ENCODE assay signal across 29 cellular contexts in genomic region chr20:25738198-25738597, GRCh38. TPM values are rescaled to one million over a fixed set of nuclear protein-coding genes. Genes with fewer than 3 reads are reported as not detected.
DNase-seq lines count a peak whose midpoint lies in the region; ATAC-seq, FAIRE-seq and TF ChIP-seq lines count a peak whose summit lies in the region.
"Had no signal": no experiment of that assay in that cellular context is flagged by ENCODE, and none has a peak within 500 bp of the region (broad histone marks: within the 10 kb centered on the region; RNA-seq: fewer than 3 reads in every experiment).

No MANE protein-coding gene starts in this region.

- DNase-seq in A549 (ENCODE audit: low read depth in 1 of 2, low spot score in 1 of 2) (no peak), HCEC 1CT (peak; percentile 80), astrocyte (ENCODE audit: low read depth) (peak; percentile 13), foreskin fibroblast (peak; percentile 62 to 76), HT-29 (ENCODE audit: low spot score) (no peak), hepatic stellate cell (ENCODE audit: low spot score) (no peak), Peyer's patch (no peak)
- DNase-seq: activated CD8-positive, alpha-beta memory T cell treated with anti-CD3 and anti-CD28 coated beads for 24 hours; activated naive CD4-positive, alpha-beta T cell treated with anti-CD3 and anti-CD28 coated beads for 36 hours; activated T-cell treated with anti-CD3 and anti-CD28 coated beads, Interleukin-2, amount 50 U/mL, for 4 hours; anterior cingulate cortex; C1 segment of cervical spinal cord; cerebellar nuclear complex; effector CD8-positive, alpha-beta T cell; esophagus squamous epithelium; GF-D8; hippocampal formation; kidney; mesenchymal stem cell; naive thymus-derived CD4-positive, alpha-beta T cell; NCI-H524 treated with DMSO at 0.1 percent for 48 hours; Right ventricle myocardium superior; sigmoid colon; uterus had no signal

- no peaks in the 10 kb centered on the region for H3K27me3 Mint-ChIP-seq in astrocyte (ENCODE audit: low read depth, unreplicated experiment)
- H3K27me3 Mint-ChIP-seq: naive thymus-derived CD4-positive, alpha-beta T cell had no signal

- CTCF ChIA-PET in A549 (lab: Yijun Ruan, JAX): no interaction called here

- H3K27ac ChIP-seq in A549: no peak overlapping the region
- no peak overlapping the region for H3K27ac ChIP-seq in astrocyte (ENCODE audit: low read depth, low read length)
- H3K27ac ChIP-seq in Peyer's patch: no peak overlapping the region
- H3K27ac ChIP-seq: esophagus squamous epithelium, sigmoid colon, suprapubic skin, uterus had no signal

- H3K4me1 ChIP-seq in A549 (no peaks in the 10 kb centered on the region), astrocyte (ENCODE audit: insufficient read depth, low read length) (no peaks in the 10 kb centered on the region), Peyer's patch (no peaks in the 10 kb centered on the region)
- H3K4me1 ChIP-seq: esophagus squamous epithelium, sigmoid colon, suprapubic skin, uterus had no signal

- H3K4me1 Mint-ChIP-seq in astrocyte (ENCODE audit: low read depth, unreplicated experiment): peaks cover 5% of the 10 kb centered on the region
- H3K4me1 Mint-ChIP-seq: GM23338 had no signal

- no peaks in the 10 kb centered on the region for H3K27me3 ChIP-seq in astrocyte (ENCODE audit: insufficient read depth, low read length)
- no peaks in the 10 kb centered on the region for H3K27me3 ChIP-seq in Peyer's patch
- H3K27me3 ChIP-seq: esophagus squamous epithelium, sigmoid colon, suprapubic skin, uterus had no signal

- no peaks in the 10 kb centered on the region for H3K36me3 ChIP-seq in astrocyte (ENCODE audit: insufficient read depth, low read length)
- H3K36me3 ChIP-seq in Peyer's patch: no peaks in the 10 kb centered on the region
- H3K36me3 ChIP-seq: esophagus squamous epithelium, sigmoid colon, suprapubic skin, uterus had no signal

- no peak overlapping the region for H3K27ac Mint-ChIP-seq in astrocyte (ENCODE audit: unreplicated experiment)
- H3K27ac Mint-ChIP-seq: activated naive CD4-positive, alpha-beta T cell treated with anti-CD3 and anti-CD28 coated beads for 36 hours; GM23338 had no signal

- no peaks in the 10 kb centered on the region for H4K20me1 ChIP-seq in astrocyte (ENCODE audit: insufficient read depth, low read length)

- no peak for TF ChIP-seq CTCF in A549 (IDR thresholded peaks at IDR 0.05)
- no peak for TF ChIP-seq CTCF in astrocyte (IDR thresholded peaks at IDR 0.05; ENCODE audit: insufficient read depth, low read depth, low read length)
- TF ChIP-seq CTCF in foreskin fibroblast (IDR thresholded peaks at IDR 0.05; ENCODE audit: low read depth, low read length): no peak
- TF ChIP-seq CTCF in Peyer's patch (IDR thresholded peaks at IDR 0.05): no peak

- H3K36me3 Mint-ChIP-seq in astrocyte (ENCODE audit: low read depth, unreplicated experiment): peaks cover 5% of the 10 kb centered on the region

- no peak overlapping the region for H3K9ac ChIP-seq in astrocyte (ENCODE audit: low read length)

- H3K9me3 Mint-ChIP-seq in astrocyte (ENCODE audit: unreplicated experiment): no peaks in the 10 kb centered on the region
- H3K9me3 Mint-ChIP-seq: activated naive CD4-positive, alpha-beta T cell treated with anti-CD3 and anti-CD28 coated beads for 36 hours; activated T-cell treated with anti-CD3 and anti-CD28 coated beads, Interleukin-2, amount 50 U/mL, for 4 hours; GM23338 had no signal

- FAIRE-seq in A549 (lab: Jason Lieb, UNC) (no peak), astrocyte (lab: Jason Lieb, UNC) (no peak)
- FAIRE-seq: GM12891 had no signal

- no peak for TF ChIP-seq POLR2A in A549 (IDR thresholded peaks at IDR 0.05; ENCODE audit: low read length)
- no peak for TF ChIP-seq POLR2A in Peyer's patch (IDR thresholded peaks at IDR 0.05)

- TF ChIP-seq RAD21 in A549 (conservative IDR thresholded peaks at IDR 0.05 in 1 of 2, IDR thresholded peaks at IDR 0.05 in 1 of 2): no peak

- H3K4me3 ChIP-seq in A549 (no peak overlapping the region), astrocyte (ENCODE audit: insufficient read depth, low read depth, low read length) (no peak overlapping the region), foreskin fibroblast (ENCODE audit: low read depth in 1 of 2, low read length in 2 of 2) (no peak overlapping the region), Peyer's patch (no peak overlapping the region)
- H3K4me3 ChIP-seq: esophagus squamous epithelium, GM23338, sigmoid colon, suprapubic skin, uterus had no signal

- H3K4me3 Mint-ChIP-seq in astrocyte (ENCODE audit: unreplicated experiment): no peak overlapping the region
- H3K4me3 Mint-ChIP-seq: activated naive CD4-positive, alpha-beta T cell treated with anti-CD3 and anti-CD28 coated beads for 36 hours; activated T-cell treated with anti-CD3 and anti-CD28 coated beads, Interleukin-2, amount 50 U/mL, for 4 hours; GM23338; naive thymus-derived CD4-positive, alpha-beta T cell had no signal

- POLR2A ChIA-PET in A549 (lab: Yijun Ruan, JAX): no interaction called here

- TF ChIP-seq EP300 in A549 (IDR thresholded peaks at IDR 0.05): no peak

- H3K4me2 ChIP-seq in A549 (no peak overlapping the region), astrocyte (ENCODE audit: low read length) (no peak overlapping the region)
- H3K4me2 ChIP-seq: GM23338 had no signal

- ATAC-seq in A549 (no peak), GM18511 (IDR thresholded peaks at IDR 0.05; ENCODE audit: unreplicated experiment) (no peak)
- ATAC-seq: activated CD4-positive, CD25-positive, alpha-beta regulatory T cell treated with anti-CD3 and anti-CD28 coated beads, Interleukin-2, amount 50 U/mL, for 24 hours; activated T-cell treated with anti-CD3 and anti-CD28 coated beads, Interleukin-2, amount 50 U/mL, for 4 hours; GM23338; naive thymus-derived CD4-positive, alpha-beta T cell had no signal

- H3K79me2 ChIP-seq in astrocyte (ENCODE audit: insufficient read depth, low read length): no peaks in the 10 kb centered on the region

- H2AFZ ChIP-seq in astrocyte (ENCODE audit: low read depth, low read length): no peak overlapping the region
- H2AFZ ChIP-seq: GM23338 had no signal

- 89% methylated on average over 2 of the region's 2 CpGs for WGBS in A549 (ENCODE audit: missing lambda C conversion rate)

- no peaks in the 10 kb centered on the region for H3K9me3 ChIP-seq in A549
- H3K9me3 ChIP-seq in astrocyte (ENCODE audit: insufficient read depth, low read depth, low read length): no peaks in the 10 kb centered on the region
- H3K9me3 ChIP-seq in Peyer's patch: no peaks in the 10 kb centered on the region
- H3K9me3 ChIP-seq: esophagus squamous epithelium, sigmoid colon, suprapubic skin, uterus had no signal

TF ChIP-seq in A549, 52 proteins besides CTCF, POLR2A, EP300 and RAD21:
- TF ChIP-seq MAFK (IDR thresholded peaks at IDR 0.05; ENCODE audit: partially characterized antibody): peak; percentile 61
- no peak for TF ChIP-seq ATOH8 (CRISPR knock-in tag; IDR thresholded peaks at IDR 0.05; ENCODE audit: low read depth)
- TF ChIP-seq PHF8 (IDR thresholded peaks at IDR 0.05; ENCODE audit: borderline replicate concordance, low read depth): no peak
- TF ChIP-seq CHD4 (IDR thresholded peaks at IDR 0.05; ENCODE audit: borderline replicate concordance): no peak
- no peak for TF ChIP-seq BCL3 (IDR thresholded peaks at IDR 0.05)

RNA-seq across cellular contexts. Expression of gene ZNF337, which starts 41.5 kb away (rescaled TPM):
- 25.4 and 29.7 TPM in 2 replicates for polyA plus RNA-seq in A549 (2011; rRNA removed)
- 8.9 and 9.0 TPM in 2 replicates for polyA plus RNA-seq in A549 (2012; cell fraction: cytosol; rRNA removed)
- polyA plus RNA-seq in A549 (2012; cell fraction: nucleus; rRNA removed): 25.2 and 33.6 TPM in 2 replicates
- 16.5 to 18.2 TPM (median 17.6 TPM) in 3 replicates for polyA plus RNA-seq in A549 (2017; fragmentation: RNase III; extraction: RNeasy Plus Mini Kit Qiagen cat#74134 plus additional on column Dnase treatment)
- 24.1 and 26.6 TPM in 2 replicates for polyA minus RNA-seq in A549 (2011; rRNA and poly(A)+ RNA removed)
- total RNA-seq in astrocyte: 13.8 and 15.6 TPM in 2 replicates
- 5.8 and 7.2 TPM in 2 replicates for total RNA-seq in HT-29 (2014; rRNA removed; shearing (Covaris generic))
- total RNA-seq in Peyer's patch: 10 to 100 TPM in 3 of 4 donors, 1 to 10 TPM in 1; 7.9 to 18.1 (median 17.6) TPM

Comparison
In these comparisons a context has a peak if more than half of its experiments do, and no peak if none do; other contexts are left out.
1. DNase-seq: peak in HCEC 1CT (single experiment), astrocyte (single experiment) and foreskin fibroblast (2 of 2); none in A549 (0 of 2), HT-29 (single experiment), hepatic stellate cell (single experiment) and Peyer's patch (0 of 3).